20 cellular contexts compared by ENCODE assay signal in the genomic region with DNA sequence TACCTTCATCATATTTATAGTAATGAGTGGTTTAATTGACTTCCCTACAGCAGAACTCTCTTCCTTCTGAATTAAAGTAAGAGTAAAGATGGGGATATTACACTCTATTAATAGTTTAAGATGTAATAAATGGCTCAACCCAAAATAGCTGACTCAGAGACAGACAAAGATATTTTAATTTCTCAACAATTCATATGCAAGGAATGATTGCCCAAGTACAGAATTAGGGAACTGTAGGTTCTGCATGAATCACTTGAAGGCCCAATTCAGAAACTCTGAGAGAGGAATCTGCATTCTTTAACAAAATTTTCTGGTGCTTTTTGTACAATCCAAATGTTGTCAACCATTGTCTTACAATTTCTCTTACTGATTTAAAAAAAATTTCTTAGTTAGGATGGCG. TPM values are rescaled to one million over a fixed set of nuclear protein-coding genes. Genes with fewer than 3 reads are reported as not detected.
DNase-seq lines count a peak whose midpoint lies in the region; ATAC-seq and TF ChIP-seq lines count a peak whose summit lies in the region.
"Had no signal": no experiment of that assay in that cellular context is flagged by ENCODE, and none has a peak within 500 bp of the region (broad histone marks: within the 10 kb centered on the region; RNA-seq: fewer than 3 reads in every experiment).

No MANE protein-coding gene starts in this region.

- TF ChIP-seq POLR2A in right lobe of liver (IDR thresholded peaks at IDR 0.05), result no peak

- no peaks in the 10 kb centered on the region for H3K9me3 ChIP-seq in iPS-18a (ENCODE audit: control insufficient read depth, low read depth, low read length)
- H3K9me3 ChIP-seq in MG63, result no peaks in the 10 kb centered on the region
- H3K9me3 ChIP-seq in right lobe of liver, result no peaks in the 10 kb centered on the region
- H3K9me3 ChIP-seq: A549, HAP-1 had no signal

- H3K4me3 ChIP-seq in AG10803 (ENCODE audit: low read length) (no peak overlapping the region), cardiac fibroblast (replicated peaks in 1 of 2; ENCODE audit: low read depth in 2 of 2, low read length in 2 of 2) (no peak overlapping the region), iPS-18a (ENCODE audit: low read length) (peak overlapping the region; percentile 3), MG63 (no peak overlapping the region), right lobe of liver (no peak overlapping the region)
- H3K4me3 ChIP-seq: A549, HAP-1 had no signal

- H3K27me3 ChIP-seq in iPS-18a (ENCODE audit: control insufficient read depth, insufficient read depth, low read length) (no peaks in the 10 kb centered on the region), MG63 (no peaks in the 10 kb centered on the region), right lobe of liver (no peaks in the 10 kb centered on the region)

- ATAC-seq in right lobe of liver (no peak), HG03432 (IDR thresholded peaks at IDR 0.05; ENCODE audit: unreplicated experiment) (no peak)
- ATAC-seq: A549, PC-3 had no signal

- H3K9ac ChIP-seq in iPS-18a (ENCODE audit: low read length), result no peak overlapping the region

- WGBS in right lobe of liver (ENCODE audit: insufficient coverage, low coverage, low lambda C conversion rate, missing lambda C conversion rate), result 67% methylated on average over 1 of the region's 1 CpG

- H3K4me1 ChIP-seq in iPS-18a (ENCODE audit: control insufficient read depth, low read depth, low read length) (peaks cover 11% of the 10 kb centered on the region), right lobe of liver (no peaks in the 10 kb centered on the region)
- H3K4me1 ChIP-seq: A549, HAP-1 had no signal

- intact Hi-C loops in right lobe of liver (cut with DNase I), result no loop called here

- H3K27ac ChIP-seq in iPS-18a (ENCODE audit: low read length) (no peak overlapping the region), right lobe of liver (no peak overlapping the region)
- H3K27ac ChIP-seq: A549 had no signal

- no peak for TF ChIP-seq CTCF in AG10803 (conservative IDR thresholded peaks at IDR 0.05; ENCODE audit: low read length)
- no peak for TF ChIP-seq CTCF in cardiac fibroblast (IDR thresholded peaks at IDR 0.05; ENCODE audit: low read depth, low read length)
- TF ChIP-seq CTCF in right lobe of liver (IDR thresholded peaks at IDR 0.05), result no peak

- no peaks in the 10 kb centered on the region for H3K36me3 ChIP-seq in iPS-18a (ENCODE audit: control insufficient read depth, low read depth, low read length)
- H3K36me3 ChIP-seq in MG63, result no peaks in the 10 kb centered on the region
- no peaks in the 10 kb centered on the region for H3K36me3 ChIP-seq in right lobe of liver
- H3K36me3 ChIP-seq: HAP-1 had no signal

- DNase-seq in AG10803 (ENCODE audit: low read depth) (peak; percentile 42), HCEC 1CT (peak; percentile 32), cardiac fibroblast (ENCODE audit: low read depth in 2 of 2) (peak; percentile 47 to 89), NOMO-1 treated with dmso at 0.1 percent for 144 hours (lab: John Stamatoyannopoulos, UW; ENCODE audit: unreplicated experiment) (no peak), MG63 (no peak), right lobe of liver (no peak)
- DNase-seq: C1 segment of cervical spinal cord; CD8-positive, alpha-beta memory T cell; Kasumi-1; MV-4-11; NCI-H1694 treated with DMSO at 0.1 percent for 48 hours; NCI-H510A treated with DMSO at 0.1 percent for 48 hours; NCI-H774; PC-3; RPMI8226; SHP77 treated with DMSO at 0.1 percent for 48 hours had no signal

RNA-seq across cellular contexts. Expression of gene PCDH9, which starts 42.9 kb away (rescaled TPM):
- total RNA-seq in MG63 (2014; rRNA removed; shearing (Covaris generic); ENCODE audit: low replicate concordance), result 0.62 and 1.9 TPM in 2 replicates
- 1 to 10 TPM; 1.6 to 3.9 (median 3.1) TPM for total RNA-seq in right lobe of liver

Comparison
In these comparisons a context has a peak if more than half of its experiments do, and no peak if none do; other contexts are left out.
1. DNase-seq: peak in AG10803 (single experiment), HCEC 1CT (single experiment) and cardiac fibroblast (2 of 2); none in NOMO-1 treated with dmso at 0.1 percent for 144 hours (single experiment), MG63 (single experiment) and right lobe of liver (0 of 3).